ENCODE assay signal across 1 cellular context in the genomic region with DNA sequence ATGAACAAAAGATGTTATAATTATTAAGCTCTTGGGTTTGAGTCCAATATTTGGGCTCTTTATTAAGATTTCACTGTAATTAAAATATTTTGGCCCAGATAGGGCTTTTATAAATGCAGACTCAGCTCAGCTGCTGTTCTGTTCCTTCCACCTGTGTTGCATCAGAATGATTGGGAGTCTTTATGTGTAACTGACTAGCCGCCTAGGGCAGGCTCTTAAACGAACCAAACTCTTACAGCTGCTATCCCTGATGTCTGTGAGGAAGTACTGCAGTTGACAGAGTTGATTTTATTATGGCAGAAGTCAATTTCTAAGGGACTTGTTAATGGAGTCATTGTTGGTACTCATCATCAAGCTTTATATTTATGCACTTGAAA.
TF ChIP-seq lines count a peak whose summit lies in the region.

No MANE protein-coding gene starts in this region.

TF ChIP-seq in GM23338, 12 proteins besides CTCF, POLR2A, EP300 and RAD21 (continued from another document):
- TF ChIP-seq, protein P1, sequence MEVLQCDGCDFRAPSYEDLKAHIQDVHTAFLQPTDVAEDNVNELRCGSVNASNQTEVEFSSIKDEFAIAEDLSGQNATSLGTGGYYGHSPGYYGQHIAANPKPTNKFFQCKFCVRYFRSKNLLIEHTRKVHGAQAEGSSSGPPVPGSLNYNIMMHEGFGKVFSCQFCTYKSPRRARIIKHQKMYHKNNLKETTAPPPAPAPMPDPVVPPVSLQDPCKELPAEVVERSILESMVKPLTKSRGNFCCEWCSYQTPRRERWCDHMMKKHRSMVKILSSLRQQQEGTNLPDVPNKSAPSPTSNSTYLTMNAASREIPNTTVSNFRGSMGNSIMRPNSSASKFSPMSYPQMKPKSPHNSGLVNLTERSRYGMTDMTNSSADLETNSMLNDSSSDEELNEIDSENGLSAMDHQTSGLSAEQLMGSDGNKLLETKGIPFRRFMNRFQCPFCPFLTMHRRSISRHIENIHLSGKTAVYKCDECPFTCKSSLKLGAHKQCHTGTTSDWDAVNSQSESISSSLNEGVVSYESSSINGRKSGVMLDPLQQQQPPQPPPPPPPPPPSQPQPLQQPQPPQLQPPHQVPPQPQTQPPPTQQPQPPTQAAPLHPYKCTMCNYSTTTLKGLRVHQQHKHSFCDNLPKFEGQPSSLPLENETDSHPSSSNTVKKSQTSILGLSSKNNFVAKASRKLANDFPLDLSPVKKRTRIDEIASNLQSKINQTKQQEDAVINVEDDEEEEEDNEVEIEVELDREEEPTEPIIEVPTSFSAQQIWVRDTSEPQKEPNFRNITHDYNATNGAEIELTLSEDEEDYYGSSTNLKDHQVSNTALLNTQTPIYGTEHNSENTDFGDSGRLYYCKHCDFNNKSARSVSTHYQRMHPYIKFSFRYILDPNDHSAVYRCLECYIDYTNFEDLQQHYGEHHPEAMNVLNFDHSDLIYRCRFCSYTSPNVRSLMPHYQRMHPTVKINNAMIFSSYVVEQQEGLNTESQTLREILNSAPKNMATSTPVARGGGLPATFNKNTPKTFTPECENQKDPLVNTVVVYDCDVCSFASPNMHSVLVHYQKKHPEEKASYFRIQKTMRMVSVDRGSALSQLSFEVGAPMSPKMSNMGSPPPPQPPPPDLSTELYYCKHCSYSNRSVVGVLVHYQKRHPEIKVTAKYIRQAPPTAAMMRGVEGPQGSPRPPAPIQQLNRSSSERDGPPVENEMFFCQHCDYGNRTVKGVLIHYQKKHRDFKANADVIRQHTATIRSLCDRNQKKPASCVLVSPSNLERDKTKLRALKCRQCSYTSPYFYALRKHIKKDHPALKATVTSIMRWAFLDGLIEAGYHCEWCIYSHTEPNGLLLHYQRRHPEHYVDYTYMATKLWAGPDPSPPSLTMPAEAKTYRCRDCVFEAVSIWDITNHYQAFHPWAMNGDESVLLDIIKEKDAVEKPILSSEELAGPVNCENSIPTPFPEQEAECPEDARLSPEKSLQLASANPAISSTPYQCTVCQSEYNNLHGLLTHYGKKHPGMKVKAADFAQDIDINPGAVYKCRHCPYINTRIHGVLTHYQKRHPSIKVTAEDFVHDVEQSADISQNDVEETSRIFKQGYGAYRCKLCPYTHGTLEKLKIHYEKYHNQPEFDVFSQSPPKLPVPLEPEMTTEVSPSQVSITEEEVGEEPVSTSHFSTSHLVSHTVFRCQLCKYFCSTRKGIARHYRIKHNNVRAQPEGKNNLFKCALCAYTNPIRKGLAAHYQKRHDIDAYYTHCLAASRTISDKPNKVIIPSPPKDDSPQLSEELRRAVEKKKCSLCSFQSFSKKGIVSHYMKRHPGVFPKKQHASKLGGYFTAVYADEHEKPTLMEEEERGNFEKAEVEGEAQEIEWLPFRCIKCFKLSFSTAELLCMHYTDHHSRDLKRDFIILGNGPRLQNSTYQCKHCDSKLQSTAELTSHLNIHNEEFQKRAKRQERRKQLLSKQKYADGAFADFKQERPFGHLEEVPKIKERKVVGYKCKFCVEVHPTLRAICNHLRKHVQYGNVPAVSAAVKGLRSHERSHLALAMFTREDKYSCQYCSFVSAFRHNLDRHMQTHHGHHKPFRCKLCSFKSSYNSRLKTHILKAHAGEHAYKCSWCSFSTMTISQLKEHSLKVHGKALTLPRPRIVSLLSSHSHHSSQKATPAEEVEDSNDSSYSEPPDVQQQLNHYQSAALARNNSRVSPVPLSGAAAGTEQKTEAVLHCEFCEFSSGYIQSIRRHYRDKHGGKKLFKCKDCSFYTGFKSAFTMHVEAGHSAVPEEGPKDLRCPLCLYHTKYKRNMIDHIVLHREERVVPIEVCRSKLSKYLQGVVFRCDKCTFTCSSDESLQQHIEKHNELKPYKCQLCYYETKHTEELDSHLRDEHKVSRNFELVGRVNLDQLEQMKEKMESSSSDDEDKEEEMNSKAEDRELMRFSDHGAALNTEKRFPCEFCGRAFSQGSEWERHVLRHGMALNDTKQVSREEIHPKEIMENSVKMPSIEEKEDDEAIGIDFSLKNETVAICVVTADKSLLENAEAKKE (CRISPR knock-in tag; IDR thresholded peaks at IDR 0.05): no peak
- no peak for TF ChIP-seq STAT1 (IDR thresholded peaks at IDR 0.05; ENCODE audit: unreplicated experiment)
- no peak for TF ChIP-seq EZH2 (IDR thresholded peaks at IDR 0.05; ENCODE audit: low read depth, unreplicated experiment)
